Comparison of ENCODE assay signal across 5 cellular contexts in the genomic region with DNA sequence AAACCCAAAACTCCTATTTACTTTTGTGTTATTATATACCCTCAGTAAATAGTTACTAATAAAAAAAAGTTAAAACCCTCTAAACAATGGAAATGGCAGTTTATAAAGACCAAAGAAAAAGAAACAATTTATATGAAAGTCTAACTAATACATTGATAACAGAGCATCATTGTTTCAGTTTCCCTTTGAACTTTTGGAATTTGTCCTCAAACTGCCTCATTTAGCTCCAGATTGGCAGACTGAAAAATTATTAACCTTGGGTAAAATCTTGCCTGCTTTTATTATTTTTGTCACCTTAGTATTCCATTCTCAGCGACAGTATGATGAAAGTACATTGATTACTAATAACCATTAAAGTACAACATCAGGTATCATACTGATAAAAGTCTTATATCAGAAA.
"Had no signal": no experiment of that assay in that cellular context is flagged by ENCODE, and none has a peak within 500 bp of the region (broad histone marks: within the 10 kb centered on the region; RNA-seq: fewer than 3 reads in every experiment).

No MANE protein-coding gene starts in this region.

- FAIRE-seq: HTR-8/SVneo had no signal

- DNase-seq: IMR-90, KBM-7 had no signal

- H3K4me3 ChIP-seq: K562 had no signal

- H3K27ac ChIP-seq: HL-60 had no signal

- ATAC-seq: K562 had no signal
